ENCODE assay signal across 9 cellular contexts in genomic region chr11:72081856-72082255, GRCh38. TPM values are rescaled to one million over a fixed set of nuclear protein-coding genes. Genes with fewer than 3 reads are reported as not detected.
A peak's percentile ranks its signal among the peaks of the same experiment; 100 is the strongest.
DNase-seq lines count a peak whose midpoint lies in the region; ATAC-seq and TF ChIP-seq lines count a peak whose summit lies in the region.
"Had no signal": no experiment of that assay in that cellular context is flagged by ENCODE, and none has a peak within 500 bp of the region (broad histone marks: within the 10 kb centered on the region; RNA-seq: fewer than 3 reads in every experiment).

No MANE protein-coding gene starts in this region.

- H3K27me3 ChIP-seq in BLaER1 treated with 17β-estradiol and CSF1 and Interleukin-3, amounts not matched to agents 10 nM and 100 nM: no peaks in the 10 kb centered on the region
- H3K27me3 ChIP-seq in breast epithelium: no peaks in the 10 kb centered on the region
- no peaks in the 10 kb centered on the region for H3K27me3 ChIP-seq in naive thymus-derived CD4-positive, alpha-beta T cell (ENCODE audit: control insufficient read depth in 2 of 2, insufficient read depth in 2 of 2, low read length in 2 of 2)

- intact Hi-C loops in breast epithelium (cut with DNase I; ENCODE audit: low total_unique reads): no loop called here
- intact Hi-C loops in naive thymus-derived CD4-positive, alpha-beta T cell (cut with micrococcal nuclease): loop anchor here (2.0 kb wide), 1 partner anchor 57 kb away; no protein-coding TSS in a partner anchor
- intact Hi-C loops in sciatic nerve (cut with DNase I): no loop called here

- no peak for TF ChIP-seq CTCF in breast epithelium (IDR thresholded peaks at IDR 0.05)

- no peak overlapping the region for H3K4me3 ChIP-seq in BLaER1 treated with 17β-estradiol and CSF1 and Interleukin-3, amounts not matched to agents 10 nM and 100 nM
- H3K4me3 ChIP-seq in breast epithelium: no peak overlapping the region
- H3K4me3 ChIP-seq in naive thymus-derived CD4-positive, alpha-beta T cell (ENCODE audit: low read length): no peak overlapping the region

- no peaks in the 10 kb centered on the region for H3K36me3 Mint-ChIP-seq in IgD-negative memory B cell
- peaks cover 0 to 11% (median 0%) of the 10 kb centered on the region in 5 donors for H3K36me3 Mint-ChIP-seq in naive thymus-derived CD4-positive, alpha-beta T cell

- peaks cover 39 to 65% (median 48%) of the 10 kb centered on the region in 10 experiments for H3K4me1 ChIP-seq in BLaER1 treated with 17β-estradiol and CSF1 and Interleukin-3, amounts not matched to agents 10 nM and 100 nM
- H3K4me1 ChIP-seq in breast epithelium: peaks cover 0 to 4% of the 10 kb centered on the region in 2 donors
- peaks cover 10% of the 10 kb centered on the region in 2 donors for H3K4me1 ChIP-seq in naive thymus-derived CD4-positive, alpha-beta T cell (ENCODE audit: control insufficient read depth in 2 of 2, insufficient read depth in 2 of 2, low read length in 2 of 2)

- peak overlapping the region; percentile 4 to 92 (median 91) for H3K27ac Mint-ChIP-seq in IgD-negative memory B cell
- H3K27ac Mint-ChIP-seq in naive thymus-derived CD4-positive, alpha-beta T cell: peak overlapping the region; percentile 80 to 100 (median 97)

- ATAC-seq in naive thymus-derived CD4-positive, alpha-beta T cell: no peak
- no peak for ATAC-seq in sciatic nerve

- H3K9me3 Mint-ChIP-seq in IgD-negative memory B cell: no peaks in the 10 kb centered on the region
- peaks cover 0 to 3% (median 0%) of the 10 kb centered on the region in 11 donors for H3K9me3 Mint-ChIP-seq in naive thymus-derived CD4-positive, alpha-beta T cell

- H3K4me3 Mint-ChIP-seq in IgD-negative memory B cell: peak overlapping the region in 3 of 4 donors; percentile 11 to 96 (median 90)
- peak overlapping the region in 9 of 10 donors; percentile 62 to 95 (median 72) for H3K4me3 Mint-ChIP-seq in naive thymus-derived CD4-positive, alpha-beta T cell

- peak overlapping the region; percentile 6 to 94 (median 82); a peak in 21 of 22 replicates for H3K4me2 ChIP-seq in BLaER1 treated with 17β-estradiol and CSF1 and Interleukin-3, amounts not matched to agents 10 nM and 100 nM

- DNase-seq in breast epithelium (ENCODE audit: low spot score in 2 of 2): no peak
- DNase-seq in naive thymus-derived CD4-positive, alpha-beta T cell: no peak
- no peak for DNase-seq in sciatic nerve (ENCODE audit: low spot score)
- DNase-seq in NCI-H1105 (lab: John Stamatoyannopoulos, UW): no peak
- no peak for DNase-seq in stimulated activated CD4-positive, alpha-beta T cell treated with anti-CD3 and anti-CD28 coated beads, Interleukin-1b, Interleukin-23, amount 100 ng/mL, for 48 hours
- DNase-seq in SKM-1 (lab: John Stamatoyannopoulos, UW; ENCODE audit: unreplicated experiment): no peak

- no peak for TF ChIP-seq POLR2A in breast epithelium (IDR thresholded peaks at IDR 0.05)

- H3K9ac ChIP-seq in BLaER1 treated with 17β-estradiol and CSF1 and Interleukin-3, amounts not matched to agents 10 nM and 100 nM: peak overlapping the region in 5 of 11 experiments; percentile 12 to 84 (median 74); a peak in 7 of 22 replicates

- CTCF ChIA-PET in naive thymus-derived CD4-positive, alpha-beta T cell (lab: Charles Lee): interaction anchor here (0.7 to 2.3 kb wide), 8 partner anchors 9 to 57 kb away, joined by 3 to 20 read pairs (median 6); no protein-coding TSS in a partner anchor

- H4K20me1 ChIP-seq in BLaER1 treated with 17β-estradiol and CSF1 and Interleukin-3, amounts not matched to agents 10 nM and 100 nM: peaks cover 0 to 25% (median 8%) of the 10 kb centered on the region in 11 experiments; a peak in 8 of 22 replicates

- no peaks in the 10 kb centered on the region for H3K9me3 ChIP-seq in BLaER1 treated with 17β-estradiol and CSF1 and Interleukin-3, amounts not matched to agents 10 nM and 100 nM (replicated peaks in 1 of 11)
- H3K9me3 ChIP-seq in breast epithelium: no peaks in the 10 kb centered on the region
- H3K9me3 ChIP-seq in naive thymus-derived CD4-positive, alpha-beta T cell (ENCODE audit: control insufficient read depth in 2 of 3, low read length in 3 of 3): no peaks in the 10 kb centered on the region

- peaks cover 1% of the 10 kb centered on the region for H3K27me3 Mint-ChIP-seq in IgD-negative memory B cell
- no peaks in the 10 kb centered on the region for H3K27me3 Mint-ChIP-seq in naive thymus-derived CD4-positive, alpha-beta T cell

- H3K36me3 ChIP-seq in BLaER1 treated with 17β-estradiol and CSF1 and Interleukin-3, amounts not matched to agents 10 nM and 100 nM: peaks cover 0 to 30% (median 7%) of the 10 kb centered on the region in 11 experiments; a peak in 8 of 22 replicates
- no peaks in the 10 kb centered on the region for H3K36me3 ChIP-seq in breast epithelium
- H3K36me3 ChIP-seq in naive thymus-derived CD4-positive, alpha-beta T cell (ENCODE audit: control insufficient read depth in 2 of 3, insufficient read depth in 3 of 3, low read length in 3 of 3): no peaks in the 10 kb centered on the region

- H3K27ac ChIP-seq in BLaER1 treated with 17β-estradiol and CSF1 and Interleukin-3, amounts not matched to agents 10 nM and 100 nM: peak overlapping the region in 9 of 11 experiments; percentile 70 to 93 (median 86); a peak in 18 of 22 replicates
- peak overlapping the region; percentile 98 to 99 for H3K27ac ChIP-seq in breast epithelium
- H3K27ac ChIP-seq in naive thymus-derived CD4-positive, alpha-beta T cell (ENCODE audit: low read depth, low read length): peak overlapping the region; percentile 80

- POLR2A ChIA-PET in naive thymus-derived CD4-positive, alpha-beta T cell (lab: Charles Lee): interaction anchor here (0.8 to 2.8 kb wide), 11 partner anchors 9 to 67 kb away, joined by 3 to 36 read pairs (median 7); partner anchors contain the start of genes ANAPC15 and TOMT

- peaks cover 27 to 28% (median 27%) of the 10 kb centered on the region in 3 donors for H3K4me1 Mint-ChIP-seq in IgD-negative memory B cell
- H3K4me1 Mint-ChIP-seq in naive thymus-derived CD4-positive, alpha-beta T cell: peaks cover 27 to 63% (median 55%) of the 10 kb centered on the region in 7 donors

RNA-seq across cellular contexts. Expression of gene LRRC51, which starts 1.2 kb away (rescaled TPM):
- 4.1 TPM for polyA plus RNA-seq in IgD-negative memory B cell
- total RNA-seq in breast epithelium (100 to 1,000 TPM in 1 of 3 donors, 10 to 100 TPM in 2; 14.9 to 103 (median 17.1) TPM), sciatic nerve (8.7 TPM)
- 1 to 10 TPM; 1.2 to 7.8 (median 4.6) TPM for total RNA-seq in naive thymus-derived CD4-positive, alpha-beta T cell
- 1 to 10 TPM; 2.0 to 2.7 TPM for polyA plus RNA-seq in naive thymus-derived CD4-positive, alpha-beta T cell

RNA-seq across cellular contexts. Expression of gene NUMA1, which starts 1.5 kb away (rescaled TPM):
- 66.6 TPM for polyA plus RNA-seq in IgD-negative memory B cell
- 100 to 1,000 TPM; 240 to 412 (median 283) TPM for total RNA-seq in breast epithelium
- 100 to 1,000 TPM; 216 to 453 (median 266) TPM for total RNA-seq in naive thymus-derived CD4-positive, alpha-beta T cell
- 100 to 1,000 TPM in 1 of 2 donors, 10 to 100 TPM in 1; 27.1 to 142 TPM for polyA plus RNA-seq in naive thymus-derived CD4-positive, alpha-beta T cell
- 241 TPM for total RNA-seq in sciatic nerve

RNA-seq across cellular contexts. Expression of gene LAMTOR1, which starts 21.2 kb away (rescaled TPM):
- polyA plus RNA-seq in IgD-negative memory B cell: 111 TPM
- 100 to 1,000 TPM in 2 of 3 donors, 10 to 100 TPM in 1; 87.2 to 120 (median 112) TPM for total RNA-seq in breast epithelium
- total RNA-seq in naive thymus-derived CD4-positive, alpha-beta T cell: 10 to 100 TPM; 41.8 to 83.0 (median 69.7) TPM
- 10 to 100 TPM; 63.2 to 78.0 TPM for polyA plus RNA-seq in naive thymus-derived CD4-positive, alpha-beta T cell
- 70.8 TPM for total RNA-seq in sciatic nerve

RNA-seq across cellular contexts. Expression of gene TOMT, which starts 23.9 kb away (rescaled TPM):
- polyA plus RNA-seq in IgD-negative memory B cell: not detected
- total RNA-seq in breast epithelium (not detected), sciatic nerve (not detected)
- under 1 TPM in 1 of 5 experiments, not detected in 4; 0.42 TPM for total RNA-seq in naive thymus-derived CD4-positive, alpha-beta T cell
- polyA plus RNA-seq in naive thymus-derived CD4-positive, alpha-beta T cell: not detected
- total RNA-seq: T-helper 1 cell treated with Interleukin-12 subunit alpha and Interleukin-12 subunit beta and Interleukin-4 antibody, amounts not matched to agents 30 ng/mL and 1 ng/mL, for 36 hours had no signal

RNA-seq across cellular contexts. Expression of gene ANAPC15, which starts 30.6 kb away (rescaled TPM):
- polyA plus RNA-seq in IgD-negative memory B cell: 68.5 TPM
- total RNA-seq in breast epithelium (10 to 100 TPM; 12.1 to 22.4 (median 21.4) TPM), sciatic nerve (21.4 TPM)
- total RNA-seq in naive thymus-derived CD4-positive, alpha-beta T cell: 10 to 100 TPM; 43.0 to 59.6 (median 44.1) TPM
- 100 to 1,000 TPM in 1 of 2 donors, 10 to 100 TPM in 1; 99.1 to 113 TPM for polyA plus RNA-seq in naive thymus-derived CD4-positive, alpha-beta T cell

Comparison
In these comparisons a context has a peak if more than half of its experiments do, and no peak if none do; other contexts are left out.
1. intact Hi-C loops: an anchor here in naive thymus-derived CD4-positive, alpha-beta T cell (2.0 kb wide); none called in breast epithelium and sciatic nerve.